ENCODE assay signal across 9 cellular contexts in the genomic region with DNA sequence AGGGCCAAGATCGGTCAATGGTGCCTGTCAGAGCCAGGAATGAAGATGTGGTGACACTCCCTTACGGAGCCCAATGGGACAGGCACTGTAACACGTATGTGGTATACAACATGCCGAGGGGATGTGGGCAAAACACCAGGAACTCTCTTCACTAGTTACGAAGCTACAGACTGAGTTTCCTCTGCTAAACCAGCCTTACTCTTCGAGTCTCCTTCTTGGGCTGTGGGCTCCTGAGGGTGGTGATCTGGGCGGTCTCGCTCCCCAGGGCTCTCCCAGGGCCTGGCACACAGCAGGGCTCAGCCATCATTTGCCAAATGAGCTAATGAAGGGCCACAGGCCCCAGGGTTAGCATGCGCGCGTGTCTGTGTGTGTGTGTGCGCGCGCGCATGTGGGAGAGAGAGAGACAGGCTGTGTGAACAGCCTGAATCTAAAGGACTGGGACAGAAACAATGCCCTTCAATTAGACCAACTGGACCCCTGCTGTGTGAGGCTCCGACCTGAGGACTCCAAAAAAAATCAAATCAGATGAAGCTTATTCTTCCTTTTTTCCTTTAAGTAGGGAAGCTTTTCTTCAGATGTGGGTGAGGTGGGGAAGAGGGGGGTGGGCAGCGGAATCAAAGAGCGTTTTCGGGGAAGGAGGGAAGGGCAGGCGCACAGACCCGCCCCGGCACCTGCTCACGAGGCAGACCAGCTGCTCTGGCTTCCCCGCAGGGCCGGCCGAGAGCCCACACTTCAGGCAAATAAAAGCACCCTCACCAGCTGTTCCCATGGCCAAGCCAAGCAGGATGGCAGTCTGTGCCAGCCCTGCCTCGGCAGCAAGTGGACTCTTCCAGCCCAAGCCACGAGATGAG. TPM values are rescaled to one million over a fixed set of nuclear protein-coding genes. Genes with fewer than 3 reads are reported as not detected.
DNase-seq lines count a peak whose midpoint lies in the region; ATAC-seq and TF ChIP-seq lines count a peak whose summit lies in the region.
"Had no signal": no experiment of that assay in that cellular context is flagged by ENCODE, and none has a peak within 500 bp of the region (broad histone marks: within the 10 kb centered on the region; RNA-seq: fewer than 3 reads in every experiment).

No MANE protein-coding gene starts in this region.

- H3K36me3 ChIP-seq in H7 (replicated peaks; ENCODE audit: control insufficient read depth, insufficient read depth, low read length) (no peaks in the 10 kb centered on the region; the same call in 1 of the 2 replicates), neutrophil (no peaks in the 10 kb centered on the region), BE2C (no peaks in the 10 kb centered on the region)
- H3K36me3 ChIP-seq: SJSA1 had no signal

- H3K4me1 ChIP-seq in neutrophil (ENCODE audit: control insufficient read depth in 1 of 2, insufficient read depth in 1 of 2, low read depth in 1 of 2, low read length in 1 of 2) (peaks cover 64 to 74% of the 10 kb centered on the region in 2 experiments), BE2C (peaks cover 38% of the 10 kb centered on the region)
- H3K4me1 ChIP-seq: SJSA1 had no signal

- peaks cover 11% of the 10 kb centered on the region for H3K36me3 Mint-ChIP-seq in activated T-helper 1 cell treated with anti-CD3 and anti-CD28 coated beads, Interleukin-12 subunit alpha, Interleukin-12 subunit beta, Interleukin-2, Interleukin-4 antibody, amounts not matched to agents 30 ng/mL and 10 ng/mL and 1 ng/mL, durations not matched to agents 14 hours and 24 hours and 36 hours (ENCODE audit: low read depth)

- TF ChIP-seq CTCF in neutrophil (IDR thresholded peaks at IDR 0.05) = no peak
- TF ChIP-seq CTCF in BE2C (IDR thresholded peaks at IDR 0.05; ENCODE audit: low read depth, low read length) = no peak

- intact Hi-C loops in activated T-helper 1 cell treated with anti-CD3 and anti-CD28 coated beads, Interleukin-12 subunit alpha, Interleukin-12 subunit beta, Interleukin-2, Interleukin-4 antibody, amounts not matched to agents 30 ng/mL and 10 ng/mL and 1 ng/mL, durations not matched to agents 14 hours and 24 hours and 36 hours (cut with micrococcal nuclease) = loop anchor here (1.0 to 10.0 kb wide), 2 partner anchors 13 to 490 kb away; a partner anchor contains a TSS

- no peaks in the 10 kb centered on the region for H3K27me3 Mint-ChIP-seq in activated T-helper 1 cell treated with anti-CD3 and anti-CD28 coated beads, Interleukin-12 subunit alpha, Interleukin-12 subunit beta, Interleukin-2, Interleukin-4 antibody, amounts not matched to agents 30 ng/mL and 10 ng/mL and 1 ng/mL, durations not matched to agents 14 hours and 24 hours and 36 hours (ENCODE audit: insufficient read depth)

- H3K4me3 Mint-ChIP-seq in activated T-helper 1 cell treated with anti-CD3 and anti-CD28 coated beads, Interleukin-12 subunit alpha, Interleukin-12 subunit beta, Interleukin-2, Interleukin-4 antibody, amounts not matched to agents 30 ng/mL and 10 ng/mL and 1 ng/mL, durations not matched to agents 14 hours and 24 hours and 36 hours = peak overlapping the region; percentile 75

- H3K27ac ChIP-seq in neutrophil = peak overlapping the region; percentile 23
- H3K27ac ChIP-seq: SJSA1 had no signal

- H3K27ac Mint-ChIP-seq in activated T-helper 1 cell treated with anti-CD3 and anti-CD28 coated beads, Interleukin-12 subunit alpha, Interleukin-12 subunit beta, Interleukin-2, Interleukin-4 antibody, amounts not matched to agents 30 ng/mL and 10 ng/mL and 1 ng/mL, durations not matched to agents 14 hours and 24 hours and 36 hours = peak overlapping the region; percentile 94

- H3K9me3 ChIP-seq in neutrophil (no peaks in the 10 kb centered on the region), BE2C (no peaks in the 10 kb centered on the region)
- H3K9me3 ChIP-seq: SJSA1 had no signal

- no peak for ATAC-seq in HG02840 (IDR thresholded peaks at IDR 0.05; ENCODE audit: low FRiP score, unreplicated experiment)

- no peak overlapping the region for H3K4me3 ChIP-seq in H7 (ENCODE audit: insufficient read depth, low read depth, low read length)
- H3K4me3 ChIP-seq in neutrophil (ENCODE audit: low read depth in 1 of 2, low read length in 1 of 2) = no peak overlapping the region
- no peak overlapping the region for H3K4me3 ChIP-seq in BE2C (ENCODE audit: low read depth, low read length)
- H3K4me3 ChIP-seq: SJSA1 had no signal

- H3K9me3 Mint-ChIP-seq in activated T-helper 1 cell treated with anti-CD3 and anti-CD28 coated beads, Interleukin-12 subunit alpha, Interleukin-12 subunit beta, Interleukin-2, Interleukin-4 antibody, amounts not matched to agents 30 ng/mL and 10 ng/mL and 1 ng/mL, durations not matched to agents 14 hours and 24 hours and 36 hours = no peaks in the 10 kb centered on the region

- no peaks in the 10 kb centered on the region for H3K27me3 ChIP-seq in H7 (ENCODE audit: control insufficient read depth, insufficient read depth, low read length)
- no peaks in the 10 kb centered on the region for H3K27me3 ChIP-seq in neutrophil
- no peaks in the 10 kb centered on the region; the same call in 1 of the 2 replicates for H3K27me3 ChIP-seq in BE2C
- H3K27me3 ChIP-seq: SJSA1 had no signal

- H3K4me1 Mint-ChIP-seq in activated T-helper 1 cell treated with anti-CD3 and anti-CD28 coated beads, Interleukin-12 subunit alpha, Interleukin-12 subunit beta, Interleukin-2, Interleukin-4 antibody, amounts not matched to agents 30 ng/mL and 10 ng/mL and 1 ng/mL, durations not matched to agents 14 hours and 24 hours and 36 hours (ENCODE audit: low read depth) = peaks cover 91% of the 10 kb centered on the region

- DNase-seq in H7 (peak; percentile 75), NCI-H2171 treated with DMSO at 0.1 percent for 48 hours (lab: John Stamatoyannopoulos, UW) (peak; percentile 88), AG08396 (ENCODE audit: low spot score) (no peak), germinal center (ENCODE audit: low spot score) (no peak), BE2C (no peak)
- DNase-seq in activated T-helper 1 cell treated with anti-CD3 and anti-CD28 coated beads, Interleukin-12 subunit alpha, Interleukin-12 subunit beta, Interleukin-2, Interleukin-4 antibody, amounts not matched to agents 30 ng/mL and 10 ng/mL and 1 ng/mL, durations not matched to agents 14 hours and 24 hours and 36 hours (ENCODE audit: low spot score) = no peak

RNA-seq across cellular contexts. Expression of a gene that starts 42.5 kb away (rescaled TPM):
- 25.2 and 34.0 TPM in 2 replicates for total RNA-seq in H7 (2014; rRNA removed; shearing (Covaris generic))
- 85.9 and 91.7 TPM in 2 replicates for total RNA-seq in activated T-helper 1 cell treated with anti-CD3 and anti-CD28 coated beads, Interleukin-12 subunit alpha, Interleukin-12 subunit beta, Interleukin-2, Interleukin-4 antibody, amounts not matched to agents 30 ng/mL and 10 ng/mL and 1 ng/mL, durations not matched to agents 14 hours and 24 hours and 36 hours
- 23.6 TPM for polyA plus RNA-seq in BE2C (2012; ENCODE audit: insufficient read depth, insufficient read length, low read depth)
- total RNA-seq: SJSA1 had no signal

Comparison
In these comparisons a context has a peak if more than half of its experiments do, and no peak if none do; other contexts are left out.
1. DNase-seq: peak in H7 (single experiment) and NCI-H2171 treated with DMSO at 0.1 percent for 48 hours (single experiment); none in activated T-helper 1 cell treated with anti-CD3 and anti-CD28 coated beads, Interleukin-12 subunit alpha, Interleukin-12 subunit beta, Interleukin-2, Interleukin-4 antibody, amounts not matched to agents 30 ng/mL and 10 ng/mL and 1 ng/mL, durations not matched to agents 14 hours and 24 hours and 36 hours (single experiment), AG08396 (single experiment), germinal center (single experiment) and BE2C (single experiment).